Comparison of ENCODE assay signal across 10 cellular contexts in genomic region chr14:68704736-68705720, GRCh38.
DNase-seq lines count a peak whose midpoint lies in the region; ATAC-seq and TF ChIP-seq lines count a peak whose summit lies in the region.
"Had no signal": no experiment of that assay in that cellular context is flagged by ENCODE, and none has a peak within 500 bp of the region (broad histone marks: within the 10 kb centered on the region; RNA-seq: fewer than 3 reads in every experiment).

No MANE protein-coding gene starts in this region.

- no peaks in the 10 kb centered on the region for H3K9me3 Mint-ChIP-seq in activated T-cell treated with anti-CD3 and anti-CD28 coated beads, Interleukin-2, amount 50 U/mL, for 72 hours
- H3K9me3 Mint-ChIP-seq in activated T-helper 1 cell treated with anti-CD3 and anti-CD28 coated beads, Interleukin-12 subunit alpha, Interleukin-12 subunit beta, Interleukin-2, Interleukin-4 antibody, amounts not matched to agents 30 ng/mL and 10 ng/mL and 1 ng/mL, durations not matched to agents 14 hours and 24 hours and 36 hours, result peaks cover 1% of the 10 kb centered on the region
- H3K9me3 Mint-ChIP-seq: natural killer cell treated with Interleukin-12 subunit alpha and Interleukin-12 subunit beta and Interleukin-15 and Interleukin-18, amount 100 ng/mL, for 72 hours had no signal

- peak overlapping the region; percentile 100 for H3K27ac ChIP-seq in RWPE2 (ENCODE audit: poor library complexity, severe bottlenecking)
- H3K27ac ChIP-seq in psoas muscle, result no peak overlapping the region
- H3K27ac ChIP-seq in dorsolateral prefrontal cortex, result no peak overlapping the region

- peak; percentile 79 for DNase-seq in GM03348 (ENCODE audit: low spot score)
- no peak for DNase-seq in RWPE2 (ENCODE audit: low spot score)
- peak; percentile 53 for DNase-seq in fibroblast of the aortic adventitia (ENCODE audit: low read depth)
- peak in 1 of 2 donors; percentile 36 for DNase-seq in psoas muscle
- no peak for DNase-seq in activated T-cell treated with anti-CD3 and anti-CD28 coated beads, Interleukin-2, amount 50 U/mL, for 72 hours
- no peak for DNase-seq in activated T-helper 1 cell treated with anti-CD3 and anti-CD28 coated beads, Interleukin-12 subunit alpha, Interleukin-12 subunit beta, Interleukin-2, Interleukin-4 antibody, amounts not matched to agents 30 ng/mL and 10 ng/mL and 1 ng/mL, durations not matched to agents 14 hours and 24 hours and 36 hours (ENCODE audit: low spot score)
- DNase-seq in dorsolateral prefrontal cortex, result no peak
- DNase-seq: stimulated activated CD4-positive, alpha-beta T cell treated with anti-CD3 and anti-CD28 coated beads, Interleukin-2, amount 100 ng/mL, for 24 hours had no signal

- H3K4me3 ChIP-seq in RWPE2 (ENCODE audit: severe bottlenecking) (no peak overlapping the region), fibroblast of the aortic adventitia (ENCODE audit: low read depth, low read length) (no peak overlapping the region), psoas muscle (no peak overlapping the region), dorsolateral prefrontal cortex (no peak overlapping the region)

- H3K27ac Mint-ChIP-seq in activated T-cell treated with anti-CD3 and anti-CD28 coated beads, Interleukin-2, amount 50 U/mL, for 72 hours, result no peak overlapping the region
- H3K27ac Mint-ChIP-seq in activated T-helper 1 cell treated with anti-CD3 and anti-CD28 coated beads, Interleukin-12 subunit alpha, Interleukin-12 subunit beta, Interleukin-2, Interleukin-4 antibody, amounts not matched to agents 30 ng/mL and 10 ng/mL and 1 ng/mL, durations not matched to agents 14 hours and 24 hours and 36 hours, result no peak overlapping the region
- H3K27ac Mint-ChIP-seq: natural killer cell treated with Interleukin-12 subunit alpha and Interleukin-12 subunit beta and Interleukin-15 and Interleukin-18, amount 100 ng/mL, for 72 hours had no signal

- H3K4me1 ChIP-seq in RWPE2 (ENCODE audit: insufficient read depth, poor library complexity, severe bottlenecking) (peaks cover 38% of the 10 kb centered on the region), psoas muscle (peaks cover 3% of the 10 kb centered on the region)

- ATAC-seq in RWPE2 (ENCODE audit: low read depth) (peak; percentile 36; the same call in 2 of the 3 replicates), psoas muscle (peak in 3 of 4 donors; percentile 21 to 52 (median 33)), HG02870 (IDR thresholded peaks at IDR 0.05; ENCODE audit: unreplicated experiment) (no peak)
- no peak for ATAC-seq in activated T-cell treated with anti-CD3 and anti-CD28 coated beads, Interleukin-2, amount 50 U/mL, for 72 hours (replicated peaks in 1 of 2)
- ATAC-seq: natural killer cell treated with Interleukin-12 subunit alpha and Interleukin-12 subunit beta and Interleukin-15 and Interleukin-18, amount 100 ng/mL, for 72 hours had no signal

- TF ChIP-seq CTCF in RWPE2 (IDR thresholded peaks at IDR 0.05; ENCODE audit: poor library complexity, severe bottlenecking) (no peak), fibroblast of the aortic adventitia (IDR thresholded peaks at IDR 0.05; ENCODE audit: insufficient read depth, low read length) (no peak), psoas muscle (IDR thresholded peaks at IDR 0.05) (no peak), dorsolateral prefrontal cortex (IDR thresholded peaks at IDR 0.05 in 54 of 56, conservative IDR thresholded peaks at IDR 0.05 in 2 of 56; ENCODE audit: low read depth in 1 of 56, partially characterized antibody in 56 of 56) (no peak)

- H3K27me3 ChIP-seq in RWPE2 (ENCODE audit: insufficient read depth, poor library complexity, severe bottlenecking) (no peaks in the 10 kb centered on the region), psoas muscle (ENCODE audit: insufficient read depth in 3 of 3, low read length in 2 of 3) (no peaks in the 10 kb centered on the region), dorsolateral prefrontal cortex (peaks cover 0 to 3% (median 0%) of the 10 kb centered on the region in 45 donors)

- peaks cover 21% of the 10 kb centered on the region for H3K4me1 Mint-ChIP-seq in activated T-cell treated with anti-CD3 and anti-CD28 coated beads, Interleukin-2, amount 50 U/mL, for 72 hours (ENCODE audit: low read depth)
- H3K4me1 Mint-ChIP-seq in activated T-helper 1 cell treated with anti-CD3 and anti-CD28 coated beads, Interleukin-12 subunit alpha, Interleukin-12 subunit beta, Interleukin-2, Interleukin-4 antibody, amounts not matched to agents 30 ng/mL and 10 ng/mL and 1 ng/mL, durations not matched to agents 14 hours and 24 hours and 36 hours (ENCODE audit: low read depth), result peaks cover 9% of the 10 kb centered on the region

- H3K36me3 Mint-ChIP-seq in activated T-cell treated with anti-CD3 and anti-CD28 coated beads, Interleukin-2, amount 50 U/mL, for 72 hours (ENCODE audit: insufficient read depth in 2 of 2), result peaks cover under 1 to 1% of the 10 kb centered on the region in 2 donors
- H3K36me3 Mint-ChIP-seq in activated T-helper 1 cell treated with anti-CD3 and anti-CD28 coated beads, Interleukin-12 subunit alpha, Interleukin-12 subunit beta, Interleukin-2, Interleukin-4 antibody, amounts not matched to agents 30 ng/mL and 10 ng/mL and 1 ng/mL, durations not matched to agents 14 hours and 24 hours and 36 hours (ENCODE audit: low read depth), result no peaks in the 10 kb centered on the region
- H3K36me3 Mint-ChIP-seq: natural killer cell treated with Interleukin-12 subunit alpha and Interleukin-12 subunit beta and Interleukin-15 and Interleukin-18, amount 100 ng/mL, for 72 hours had no signal

- H3K36me3 ChIP-seq in RWPE2 (ENCODE audit: low read depth) (no peaks in the 10 kb centered on the region), psoas muscle (ENCODE audit: insufficient read depth in 1 of 2, low read depth in 1 of 2) (no peaks in the 10 kb centered on the region)

- no peak overlapping the region for H3K4me3 Mint-ChIP-seq in activated T-cell treated with anti-CD3 and anti-CD28 coated beads, Interleukin-2, amount 50 U/mL, for 72 hours
- no peak overlapping the region for H3K4me3 Mint-ChIP-seq in activated T-helper 1 cell treated with anti-CD3 and anti-CD28 coated beads, Interleukin-12 subunit alpha, Interleukin-12 subunit beta, Interleukin-2, Interleukin-4 antibody, amounts not matched to agents 30 ng/mL and 10 ng/mL and 1 ng/mL, durations not matched to agents 14 hours and 24 hours and 36 hours
- H3K4me3 Mint-ChIP-seq: natural killer cell treated with Interleukin-12 subunit alpha and Interleukin-12 subunit beta and Interleukin-15 and Interleukin-18, amount 100 ng/mL, for 72 hours had no signal

- H3K9me3 ChIP-seq in RWPE2 (ENCODE audit: severe bottlenecking) (no peaks in the 10 kb centered on the region), psoas muscle (no peaks in the 10 kb centered on the region)

- intact Hi-C loops in psoas muscle (cut with DNase I) (no loop called here), dorsolateral prefrontal cortex (cut with DNase I) (no loop called here)
- intact Hi-C loops in activated T-helper 1 cell treated with anti-CD3 and anti-CD28 coated beads, Interleukin-12 subunit alpha, Interleukin-12 subunit beta, Interleukin-2, Interleukin-4 antibody, amounts not matched to agents 30 ng/mL and 10 ng/mL and 1 ng/mL, durations not matched to agents 14 hours and 24 hours and 36 hours (cut with micrococcal nuclease), result no loop called here

- 88 to 89% (median 88%) methylated on average over 16 of the region's 16 CpGs for WGBS in psoas muscle, 3 donors

- H3K27me3 Mint-ChIP-seq in activated T-cell treated with anti-CD3 and anti-CD28 coated beads, Interleukin-2, amount 50 U/mL, for 72 hours (ENCODE audit: low read depth), result no peaks in the 10 kb centered on the region
- H3K27me3 Mint-ChIP-seq in activated T-helper 1 cell treated with anti-CD3 and anti-CD28 coated beads, Interleukin-12 subunit alpha, Interleukin-12 subunit beta, Interleukin-2, Interleukin-4 antibody, amounts not matched to agents 30 ng/mL and 10 ng/mL and 1 ng/mL, durations not matched to agents 14 hours and 24 hours and 36 hours (ENCODE audit: insufficient read depth), result peaks cover 4% of the 10 kb centered on the region

Comparison
In these comparisons a context has a peak if more than half of its experiments do, and no peak if none do; other contexts are left out.
1. DNase-seq: peak in GM03348 (single experiment) and fibroblast of the aortic adventitia (single experiment); none in RWPE2 (single experiment), activated T-cell treated with anti-CD3 and anti-CD28 coated beads, Interleukin-2, amount 50 U/mL, for 72 hours (0 of 2), activated T-helper 1 cell treated with anti-CD3 and anti-CD28 coated beads, Interleukin-12 subunit alpha, Interleukin-12 subunit beta, Interleukin-2, Interleukin-4 antibody, amounts not matched to agents 30 ng/mL and 10 ng/mL and 1 ng/mL, durations not matched to agents 14 hours and 24 hours and 36 hours (single experiment) and dorsolateral prefrontal cortex (0 of 10).
2. ATAC-seq: peak in RWPE2 (single experiment) and psoas muscle (3 of 4); none in HG02870 (single experiment) and activated T-cell treated with anti-CD3 and anti-CD28 coated beads, Interleukin-2, amount 50 U/mL, for 72 hours (0 of 2).